In genomic region chrX:153495362-153495751, GRCh38 we compare ENCODE assay signal across 8 cellular contexts. TPM values are rescaled to one million over a fixed set of nuclear protein-coding genes. Genes with fewer than 3 reads are reported as not detected.
DNase-seq lines count a peak whose midpoint lies in the region; ATAC-seq, FAIRE-seq and TF ChIP-seq lines count a peak whose summit lies in the region.

No MANE protein-coding gene starts in this region.

- H3K27me3 ChIP-seq in astrocyte (ENCODE audit: insufficient read depth, low read length) = no peaks in the 10 kb centered on the region
- peaks cover 0 to 18% (median 0%) of the 10 kb centered on the region in 7 donors for H3K27me3 ChIP-seq in heart right ventricle

- TF ChIP-seq CTCF in Calu3 (IDR thresholded peaks at IDR 0.05; ENCODE audit: unreplicated experiment) (no peak), astrocyte (IDR thresholded peaks at IDR 0.05; ENCODE audit: insufficient read depth, low read depth, low read length) (no peak), heart right ventricle (IDR thresholded peaks at IDR 0.05) (peak in 1 of 9 donors; percentile 1)

- no peaks in the 10 kb centered on the region for H3K9me3 Mint-ChIP-seq in Calu3 (ENCODE audit: low read depth, unreplicated experiment)
- H3K9me3 Mint-ChIP-seq in astrocyte (ENCODE audit: unreplicated experiment) = no peaks in the 10 kb centered on the region

- FAIRE-seq in astrocyte (lab: Jason Lieb, UNC) (no peak), RCC 7860 (lab: Jason Lieb, UNC) (no peak)

- intact Hi-C loops in Calu3 (cut with micrococcal nuclease; ENCODE audit: unreplicated experiment) (no loop called here), heart right ventricle (cut with DNase I) (loop anchor here in 3 of 10 donors (2.0 kb wide), 2 partner anchors 19 to 25 kb away; partner anchors contain the start of gene HAUS7 (in 2 of the 3)), sciatic nerve (cut with DNase I) (no loop called here)

- H3K36me3 Mint-ChIP-seq in Calu3 (ENCODE audit: insufficient read depth, unreplicated experiment) (no peaks in the 10 kb centered on the region), astrocyte (ENCODE audit: low read depth, unreplicated experiment) (no peaks in the 10 kb centered on the region)

- WGBS in heart right ventricle, 2 donors = 26 to 30% methylated on average over 16 to 17 of the region's 17 CpGs

- peak overlapping the region; percentile 75 for H3K4me3 ChIP-seq in astrocyte (ENCODE audit: insufficient read depth, low read depth, low read length)
- peak overlapping the region in 9 of 10 donors; percentile 29 to 58 (median 50) for H3K4me3 ChIP-seq in heart right ventricle

- no peaks in the 10 kb centered on the region for H3K36me3 ChIP-seq in astrocyte (ENCODE audit: insufficient read depth, low read length)
- H3K36me3 ChIP-seq in heart right ventricle = no peaks in the 10 kb centered on the region

- BruUV-seq in Calu3 (replicated peaks; lab: Mats Ljungman, UMichigan) = no TSS peak

- peak in 7 of 8 donors; percentile 8 to 50 (median 30) for ATAC-seq in heart right ventricle
- ATAC-seq in sciatic nerve = peak; percentile 52
- no peak for ATAC-seq in GM18517 (IDR thresholded peaks at IDR 0.05; ENCODE audit: unreplicated experiment)

- CTCF ChIA-PET in Calu3 (lab: Charles Lee) = interaction anchor here (0.6 kb wide), 1 partner anchor 12 kb away, joined by 5 read pairs; no protein-coding TSS in a partner anchor

- H3K27me3 Mint-ChIP-seq in Calu3 (ENCODE audit: unreplicated experiment) (peaks cover 36% of the 10 kb centered on the region), astrocyte (ENCODE audit: low read depth, unreplicated experiment) (no peaks in the 10 kb centered on the region)

- peak overlapping the region; percentile 43 for H3K4me3 Mint-ChIP-seq in Calu3 (ENCODE audit: low read depth, unreplicated experiment)
- peak overlapping the region; percentile 74 for H3K4me3 Mint-ChIP-seq in astrocyte (ENCODE audit: unreplicated experiment)

- H3K4me1 ChIP-seq in astrocyte (ENCODE audit: insufficient read depth, low read length) (peaks cover 24% of the 10 kb centered on the region), heart right ventricle (peaks cover 0 to 27% (median 5%) of the 10 kb centered on the region in 9 donors)

- H3K4me2 ChIP-seq in astrocyte (ENCODE audit: low read length) = peak overlapping the region; percentile 93

- peaks cover 47% of the 10 kb centered on the region for H3K79me2 ChIP-seq in astrocyte (ENCODE audit: insufficient read depth, low read length)

- H4K20me1 ChIP-seq in astrocyte (ENCODE audit: insufficient read depth, low read length) = peaks cover 23% of the 10 kb centered on the region

- H2AFZ ChIP-seq in astrocyte (ENCODE audit: low read depth, low read length) = peak overlapping the region; percentile 41

- H3K9ac ChIP-seq in astrocyte (ENCODE audit: low read length) = peak overlapping the region; percentile 80

- no peaks in the 10 kb centered on the region for H3K4me1 Mint-ChIP-seq in Calu3 (ENCODE audit: low read depth, unreplicated experiment)
- peaks cover 5% of the 10 kb centered on the region for H3K4me1 Mint-ChIP-seq in astrocyte (ENCODE audit: low read depth, unreplicated experiment)

- no peak for DNase-seq in Calu3
- DNase-seq in astrocyte (ENCODE audit: low read depth) = no peak
- DNase-seq in heart right ventricle = peak in 1 of 2 donors; percentile 46
- no peak for DNase-seq in sciatic nerve (ENCODE audit: low spot score)
- DNase-seq in epidermal melanocyte (ENCODE audit: insufficient read length, low spot score) = no peak
- DNase-seq in RCC 7860 (ENCODE audit: low spot score) = no peak
- DNase-seq in activated CD4-positive, alpha-beta T cell treated with anti-CD3 and anti-CD28 coated beads, Interleukin-2, amount 50 U/mL, for 4 hours = no peak

- H3K27ac ChIP-seq in astrocyte (ENCODE audit: low read depth, low read length) (no peak overlapping the region), heart right ventricle (peak overlapping the region in 9 of 10 donors; percentile 52 to 81 (median 69))

- H3K27ac Mint-ChIP-seq in Calu3 (ENCODE audit: unreplicated experiment) (no peak overlapping the region), astrocyte (ENCODE audit: unreplicated experiment) (no peak overlapping the region)

- H3K9me3 ChIP-seq in astrocyte (ENCODE audit: insufficient read depth, low read depth, low read length) (no peaks in the 10 kb centered on the region), heart right ventricle (no peaks in the 10 kb centered on the region)

RNA-seq across cellular contexts. Expression of gene BGN, which starts 0.6 kb away (rescaled TPM):
- total RNA-seq in Calu3 (2022) (not detected in 2 replicates), astrocyte (50.0 and 87.7 TPM in 2 replicates), heart right ventricle (100 to 1,000 TPM in 1 of 10 donors, 10 to 100 TPM in 9; 38.7 to 202 (median 62.4) TPM), sciatic nerve (115 TPM)
- polyA plus RNA-seq in heart right ventricle = 100 to 1,000 TPM; 101 to 116 TPM

RNA-seq across cellular contexts. Expression of gene ATP2B3, which starts 22.1 kb away (rescaled TPM):
- total RNA-seq in Calu3 (2022) = not detected in 2 replicates
- total RNA-seq in astrocyte = 0.46 and 0.52 TPM in 2 replicates
- not detected for total RNA-seq in heart right ventricle
- not detected for polyA plus RNA-seq in heart right ventricle
- 0.09 TPM for total RNA-seq in sciatic nerve

RNA-seq across cellular contexts. Expression of gene HAUS7, which starts 25.0 kb away (rescaled TPM):
- total RNA-seq in Calu3 (2022) (38.6 and 40.7 TPM in 2 replicates), astrocyte (12.1 and 14.7 TPM in 2 replicates), heart right ventricle (10 to 100 TPM; 12.7 to 25.7 (median 18.2) TPM), sciatic nerve (31.4 TPM)
- polyA plus RNA-seq in heart right ventricle = 10 to 100 TPM; 24.3 to 45.3 TPM

RNA-seq across cellular contexts. Expression of gene TREX2, which starts 49.5 kb away (rescaled TPM):
- total RNA-seq in Calu3 (2022) = 2.0 and 2.2 TPM in 2 replicates
- 0.36 TPM in 1 of 2 replicates, not detected in the other for total RNA-seq in astrocyte
- under 1 TPM in 6 of 10 donors, not detected in 4; 0.20 to 0.33 (median 0.26) TPM for total RNA-seq in heart right ventricle
- polyA plus RNA-seq in heart right ventricle = under 1 TPM; 0.36 to 0.44 TPM
- 1.7 TPM for total RNA-seq in sciatic nerve

Comparison
In these comparisons a context has a peak if more than half of its experiments do, and no peak if none do; other contexts are left out.
1. RNA of gene BGN, which starts 0.6 kb away (total RNA-seq): 115 TPM in sciatic nerve (single experiment), 38.7 to 202 TPM in heart right ventricle and 50.0 to 87.7 TPM in astrocyte; not detected in Calu3; every median in the first group is over 10 times any median in the second.